Comparison of ENCODE assay signal across 19 cellular contexts in genomic region chr16:6297666-6298435, GRCh38.
"Had no signal": no experiment of that assay in that cellular context is flagged by ENCODE, and none has a peak within 500 bp of the region (broad histone marks: within the 10 kb centered on the region; RNA-seq: fewer than 3 reads in every experiment).

No MANE protein-coding gene starts in this region.

- H3K4me3 ChIP-seq: mucosa of descending colon, testis, tibial nerve, upper lobe of right lung, vagina had no signal

- H3K36me3 ChIP-seq: tibial nerve, upper lobe of right lung, vagina had no signal

- H3K27ac ChIP-seq: foreskin keratinocyte, testis, tibial nerve, upper lobe of right lung, vagina had no signal

- H3K4me1 ChIP-seq: foreskin keratinocyte, testis, tibial nerve, upper lobe of right lung, vagina had no signal

- H3K27me3 ChIP-seq: foreskin keratinocyte, testis, tibial nerve, upper lobe of right lung, vagina had no signal

- H3K9me3 ChIP-seq: mucosa of descending colon, testis, upper lobe of right lung had no signal

- DNase-seq: dermis blood vessel endothelial cell; erythroblast; foreskin keratinocyte; kidney glomerular epithelial cell; mammary epithelial cell; mucosa of descending colon; naive thymus-derived CD8-positive, alpha-beta T cell; posterior cingulate gyrus; stimulated activated CD4-positive, alpha-beta T cell treated with anti-CD3 and anti-CD28 coated beads, Interleukin-2, amount 100 ng/mL, for 24 hours; stimulated activated CD4-positive, alpha-beta T cell treated with anti-CD3 and anti-CD28 coated beads, Interleukin-4, amount 100 ng/mL, for 4 hours; stimulated activated naive B cell treated with anti-CD40 and anti-IgM and Interleukin-4, amounts not matched to agents 10 μg/mL and 1 μg/mL and 100 μg/mL, for 72 hours; stimulated activated naive CD8-positive, alpha-beta T cell treated with anti-CD3 and anti-CD28 coated beads, Interleukin-15, amount 100 ng/mL, for 72 hours; testis; upper lobe of right lung had no signal

- H3K4me1 Mint-ChIP-seq: naive thymus-derived CD8-positive, alpha-beta T cell; stimulated activated naive B cell treated with anti-CD40 and anti-IgM and Interleukin-4, amounts not matched to agents 10 μg/mL and 1 μg/mL and 100 μg/mL, for 72 hours; stimulated activated naive CD8-positive, alpha-beta T cell treated with anti-CD3 and anti-CD28 coated beads, Interleukin-15, amount 100 ng/mL, for 72 hours had no signal

- H3K27ac Mint-ChIP-seq: naive thymus-derived CD8-positive, alpha-beta T cell; stimulated activated naive B cell treated with anti-CD40 and anti-IgM and Interleukin-4, amounts not matched to agents 10 μg/mL and 1 μg/mL and 100 μg/mL, for 72 hours; stimulated activated naive CD8-positive, alpha-beta T cell treated with anti-CD3 and anti-CD28 coated beads, Interleukin-15, amount 100 ng/mL, for 72 hours had no signal

- H3K36me3 Mint-ChIP-seq: stimulated activated naive B cell treated with anti-CD40 and anti-IgM and Interleukin-4, amounts not matched to agents 10 μg/mL and 1 μg/mL and 100 μg/mL, for 72 hours had no signal

- FAIRE-seq: endothelial cell of umbilical vein, islet of Langerhans had no signal

- ATAC-seq: foreskin keratinocyte; mucosa of descending colon; naive thymus-derived CD8-positive, alpha-beta T cell; sciatic nerve; stimulated activated naive B cell treated with anti-CD40 and anti-IgM and Interleukin-4, amounts not matched to agents 10 μg/mL and 1 μg/mL and 100 μg/mL, for 72 hours; stimulated activated naive CD8-positive, alpha-beta T cell treated with anti-CD3 and anti-CD28 coated beads, Interleukin-15, amount 100 ng/mL, for 72 hours; upper lobe of right lung had no signal

- H3K27me3 Mint-ChIP-seq: naive thymus-derived CD8-positive, alpha-beta T cell; stimulated activated naive B cell treated with anti-CD40 and anti-IgM and Interleukin-4, amounts not matched to agents 10 μg/mL and 1 μg/mL and 100 μg/mL, for 72 hours; stimulated activated naive CD8-positive, alpha-beta T cell treated with anti-CD3 and anti-CD28 coated beads, Interleukin-15, amount 100 ng/mL, for 72 hours had no signal

- H3K4me3 Mint-ChIP-seq: naive thymus-derived CD8-positive, alpha-beta T cell; stimulated activated naive B cell treated with anti-CD40 and anti-IgM and Interleukin-4, amounts not matched to agents 10 μg/mL and 1 μg/mL and 100 μg/mL, for 72 hours; stimulated activated naive CD8-positive, alpha-beta T cell treated with anti-CD3 and anti-CD28 coated beads, Interleukin-15, amount 100 ng/mL, for 72 hours had no signal
